In the genomic region with DNA sequence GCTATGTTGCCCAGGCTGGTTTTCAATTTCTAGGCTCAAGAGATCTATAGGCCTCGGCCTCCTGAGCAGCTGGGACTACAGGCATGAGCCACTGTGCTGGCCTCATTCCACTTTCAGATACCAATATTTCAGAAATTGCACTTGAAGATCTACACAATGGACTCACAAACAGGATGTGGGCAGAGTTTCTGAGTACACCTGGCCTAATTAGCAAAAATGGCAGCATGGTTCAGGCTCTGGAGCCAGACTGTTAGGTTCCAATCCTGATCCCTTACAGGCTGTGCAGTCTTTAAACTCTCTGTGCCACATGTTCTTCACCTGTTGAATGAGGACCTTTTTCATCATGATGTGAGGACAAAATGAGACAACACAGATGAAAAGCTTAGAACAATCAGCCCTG, we compare ENCODE assay signal across 1 cellular context.
TF ChIP-seq lines count a peak whose summit lies in the region.

No MANE protein-coding gene starts in this region.

TF ChIP-seq in GM12878, 131 proteins besides CTCF, POLR2A, EP300 and RAD21 (continued from another document and continues in another):
- TF ChIP-seq, protein P1, sequence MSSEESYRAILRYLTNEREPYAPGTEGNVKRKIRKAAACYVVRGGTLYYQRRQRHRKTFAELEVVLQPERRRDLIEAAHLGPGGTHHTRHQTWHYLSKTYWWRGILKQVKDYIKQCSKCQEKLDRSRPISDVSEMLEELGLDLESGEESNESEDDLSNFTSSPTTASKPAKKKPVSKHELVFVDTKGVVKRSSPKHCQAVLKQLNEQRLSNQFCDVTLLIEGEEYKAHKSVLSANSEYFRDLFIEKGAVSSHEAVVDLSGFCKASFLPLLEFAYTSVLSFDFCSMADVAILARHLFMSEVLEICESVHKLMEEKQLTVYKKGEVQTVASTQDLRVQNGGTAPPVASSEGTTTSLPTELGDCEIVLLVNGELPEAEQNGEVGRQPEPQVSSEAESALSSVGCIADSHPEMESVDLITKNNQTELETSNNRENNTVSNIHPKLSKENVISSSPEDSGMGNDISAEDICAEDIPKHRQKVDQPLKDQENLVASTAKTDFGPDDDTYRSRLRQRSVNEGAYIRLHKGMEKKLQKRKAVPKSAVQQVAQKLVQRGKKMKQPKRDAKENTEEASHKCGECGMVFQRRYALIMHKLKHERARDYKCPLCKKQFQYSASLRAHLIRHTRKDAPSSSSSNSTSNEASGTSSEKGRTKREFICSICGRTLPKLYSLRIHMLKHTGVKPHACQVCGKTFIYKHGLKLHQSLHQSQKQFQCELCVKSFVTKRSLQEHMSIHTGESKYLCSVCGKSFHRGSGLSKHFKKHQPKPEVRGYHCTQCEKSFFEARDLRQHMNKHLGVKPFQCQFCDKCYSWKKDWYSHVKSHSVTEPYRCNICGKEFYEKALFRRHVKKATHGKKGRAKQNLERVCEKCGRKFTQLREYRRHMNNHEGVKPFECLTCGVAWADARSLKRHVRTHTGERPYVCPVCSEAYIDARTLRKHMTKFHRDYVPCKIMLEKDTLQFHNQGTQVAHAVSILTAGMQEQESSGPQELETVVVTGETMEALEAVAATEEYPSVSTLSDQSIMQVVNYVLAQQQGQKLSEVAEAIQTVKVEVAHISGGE (CRISPR knock-in tag; IDR thresholded peaks at IDR 0.05) = no peak
- no peak for TF ChIP-seq LARP7 (IDR thresholded peaks at IDR 0.05)
- TF ChIP-seq TAF1 (IDR thresholded peaks at IDR 0.05; ENCODE audit: borderline replicate concordance, low read depth, low read length) = no peak
- no peak for TF ChIP-seq PAX5 (IDR thresholded peaks at IDR 0.05; ENCODE audit: borderline replicate concordance, low read depth, low read length)
- TF ChIP-seq HCFC1 (IDR thresholded peaks at IDR 0.05; ENCODE audit: low read length) = no peak
- no peak for TF ChIP-seq RELB (IDR thresholded peaks at IDR 0.05; ENCODE audit: low read depth)
- no peak for TF ChIP-seq ZNF592 (IDR thresholded peaks at IDR 0.05)
- TF ChIP-seq SMC3 (IDR thresholded peaks at IDR 0.05; ENCODE audit: borderline replicate concordance, low read length) = no peak
- no peak for TF ChIP-seq SREBF1 (IDR thresholded peaks at IDR 0.05; ENCODE audit: low read length)
- TF ChIP-seq TCF3 (IDR thresholded peaks at IDR 0.05; ENCODE audit: borderline replicate concordance, insufficient read depth, low read depth, low read length) = 0 out of 2 replicates have a peak, but pooled peaks have one; percentile 52
- TF ChIP-seq MEF2A (IDR thresholded peaks at IDR 0.05; ENCODE audit: insufficient read depth, low read depth, low read length) = no peak
- TF ChIP-seq USF2 (IDR thresholded peaks at IDR 0.05; ENCODE audit: borderline replicate concordance, low read depth, low read length) = no peak
- no peak for TF ChIP-seq IKZF2 (IDR thresholded peaks at IDR 0.05)
- peak; percentile 71 for TF ChIP-seq MTA2 (IDR thresholded peaks at IDR 0.05; ENCODE audit: low read depth)
- TF ChIP-seq TCF12 (IDR thresholded peaks at IDR 0.05; ENCODE audit: low read depth, low read length) = peak; percentile 48; the same call in 1 of the 2 replicates
- no peak for TF ChIP-seq SMAD1 (IDR thresholded peaks at IDR 0.05; ENCODE audit: low read depth, partially characterized antibody)
- TF ChIP-seq SREBF2 (IDR thresholded peaks at IDR 0.05; ENCODE audit: low read length) = no peak
- TF ChIP-seq WRNIP1 (IDR thresholded peaks at IDR 0.05; ENCODE audit: borderline replicate concordance, low read depth, low read length) = no peak
- TF ChIP-seq NR2C2 (IDR thresholded peaks at IDR 0.05; ENCODE audit: borderline replicate concordance, control insufficient read depth, insufficient read length, low read depth) = no peak
- TF ChIP-seq ELK1 (IDR thresholded peaks at IDR 0.05; ENCODE audit: low read depth, low read length) = no peak
- TF ChIP-seq FOXM1 (IDR thresholded peaks at IDR 0.05; ENCODE audit: low read depth, low read length) = no peak
- no peak for TF ChIP-seq TBL1XR1 (IDR thresholded peaks at IDR 0.05; ENCODE audit: low read depth, low read length)
- TF ChIP-seq HSF1 (IDR thresholded peaks at IDR 0.05; ENCODE audit: low read depth, low read length) = no peak
- TF ChIP-seq, protein P2, sequence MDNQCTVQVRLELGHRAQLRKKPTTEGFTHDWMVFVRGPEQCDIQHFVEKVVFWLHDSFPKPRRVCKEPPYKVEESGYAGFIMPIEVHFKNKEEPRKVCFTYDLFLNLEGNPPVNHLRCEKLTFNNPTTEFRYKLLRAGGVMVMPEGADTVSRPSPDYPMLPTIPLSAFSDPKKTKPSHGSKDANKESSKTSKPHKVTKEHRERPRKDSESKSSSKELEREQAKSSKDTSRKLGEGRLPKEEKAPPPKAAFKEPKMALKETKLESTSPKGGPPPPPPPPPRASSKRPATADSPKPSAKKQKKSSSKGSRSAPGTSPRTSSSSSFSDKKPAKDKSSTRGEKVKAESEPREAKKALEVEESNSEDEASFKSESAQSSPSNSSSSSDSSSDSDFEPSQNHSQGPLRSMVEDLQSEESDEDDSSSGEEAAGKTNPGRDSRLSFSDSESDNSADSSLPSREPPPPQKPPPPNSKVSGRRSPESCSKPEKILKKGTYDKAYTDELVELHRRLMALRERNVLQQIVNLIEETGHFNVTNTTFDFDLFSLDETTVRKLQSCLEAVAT (IDR thresholded peaks at IDR 0.05) = no peak
- no peak for TF ChIP-seq CBX5 (IDR thresholded peaks at IDR 0.05; ENCODE audit: low read depth)
- TF ChIP-seq RAD51 (IDR thresholded peaks at IDR 0.05) = no peak
- TF ChIP-seq, protein P3, sequence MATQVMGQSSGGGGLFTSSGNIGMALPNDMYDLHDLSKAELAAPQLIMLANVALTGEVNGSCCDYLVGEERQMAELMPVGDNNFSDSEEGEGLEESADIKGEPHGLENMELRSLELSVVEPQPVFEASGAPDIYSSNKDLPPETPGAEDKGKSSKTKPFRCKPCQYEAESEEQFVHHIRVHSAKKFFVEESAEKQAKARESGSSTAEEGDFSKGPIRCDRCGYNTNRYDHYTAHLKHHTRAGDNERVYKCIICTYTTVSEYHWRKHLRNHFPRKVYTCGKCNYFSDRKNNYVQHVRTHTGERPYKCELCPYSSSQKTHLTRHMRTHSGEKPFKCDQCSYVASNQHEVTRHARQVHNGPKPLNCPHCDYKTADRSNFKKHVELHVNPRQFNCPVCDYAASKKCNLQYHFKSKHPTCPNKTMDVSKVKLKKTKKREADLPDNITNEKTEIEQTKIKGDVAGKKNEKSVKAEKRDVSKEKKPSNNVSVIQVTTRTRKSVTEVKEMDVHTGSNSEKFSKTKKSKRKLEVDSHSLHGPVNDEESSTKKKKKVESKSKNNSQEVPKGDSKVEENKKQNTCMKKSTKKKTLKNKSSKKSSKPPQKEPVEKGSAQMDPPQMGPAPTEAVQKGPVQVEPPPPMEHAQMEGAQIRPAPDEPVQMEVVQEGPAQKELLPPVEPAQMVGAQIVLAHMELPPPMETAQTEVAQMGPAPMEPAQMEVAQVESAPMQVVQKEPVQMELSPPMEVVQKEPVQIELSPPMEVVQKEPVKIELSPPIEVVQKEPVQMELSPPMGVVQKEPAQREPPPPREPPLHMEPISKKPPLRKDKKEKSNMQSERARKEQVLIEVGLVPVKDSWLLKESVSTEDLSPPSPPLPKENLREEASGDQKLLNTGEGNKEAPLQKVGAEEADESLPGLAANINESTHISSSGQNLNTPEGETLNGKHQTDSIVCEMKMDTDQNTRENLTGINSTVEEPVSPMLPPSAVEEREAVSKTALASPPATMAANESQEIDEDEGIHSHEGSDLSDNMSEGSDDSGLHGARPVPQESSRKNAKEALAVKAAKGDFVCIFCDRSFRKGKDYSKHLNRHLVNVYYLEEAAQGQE (IDR thresholded peaks at IDR 0.05; ENCODE audit: low read depth, low read length) = no peak
- no peak for TF ChIP-seq ASH2L (IDR thresholded peaks at IDR 0.05; ENCODE audit: borderline replicate concordance, low read depth)
- TF ChIP-seq ESRRA (IDR thresholded peaks at IDR 0.05; ENCODE audit: low read length) = no peak
- TF ChIP-seq HDGF (IDR thresholded peaks at IDR 0.05) = no peak
- TF ChIP-seq ZNF24 (IDR thresholded peaks at IDR 0.05) = no peak
- TF ChIP-seq RBBP5 (conservative IDR thresholded peaks at IDR 0.05) = no peak
- TF ChIP-seq PKNOX1 (IDR thresholded peaks at IDR 0.05) = no peak
- no peak for TF ChIP-seq TCF7 (IDR thresholded peaks at IDR 0.05; ENCODE audit: borderline replicate concordance)
- 0 out of 2 replicates have a peak, but pooled peaks have one; percentile 30 for TF ChIP-seq SMARCA5 (IDR thresholded peaks at IDR 0.05)
- TF ChIP-seq ZBED1 (IDR thresholded peaks at IDR 0.05; ENCODE audit: borderline replicate concordance) = no peak
- no peak for TF ChIP-seq MYB (IDR thresholded peaks at IDR 0.05; ENCODE audit: borderline replicate concordance, low read depth, low read length)
- TF ChIP-seq YBX1 (IDR thresholded peaks at IDR 0.05) = no peak
- TF ChIP-seq EGR1 (IDR thresholded peaks at IDR 0.05; ENCODE audit: borderline replicate concordance in 1 of 2, low read depth in 2 of 2, low read length in 2 of 2) = no peak
- no peak for TF ChIP-seq CBX3 (IDR thresholded peaks at IDR 0.05; ENCODE audit: borderline replicate concordance, low read depth)
